In the genomic region with DNA sequence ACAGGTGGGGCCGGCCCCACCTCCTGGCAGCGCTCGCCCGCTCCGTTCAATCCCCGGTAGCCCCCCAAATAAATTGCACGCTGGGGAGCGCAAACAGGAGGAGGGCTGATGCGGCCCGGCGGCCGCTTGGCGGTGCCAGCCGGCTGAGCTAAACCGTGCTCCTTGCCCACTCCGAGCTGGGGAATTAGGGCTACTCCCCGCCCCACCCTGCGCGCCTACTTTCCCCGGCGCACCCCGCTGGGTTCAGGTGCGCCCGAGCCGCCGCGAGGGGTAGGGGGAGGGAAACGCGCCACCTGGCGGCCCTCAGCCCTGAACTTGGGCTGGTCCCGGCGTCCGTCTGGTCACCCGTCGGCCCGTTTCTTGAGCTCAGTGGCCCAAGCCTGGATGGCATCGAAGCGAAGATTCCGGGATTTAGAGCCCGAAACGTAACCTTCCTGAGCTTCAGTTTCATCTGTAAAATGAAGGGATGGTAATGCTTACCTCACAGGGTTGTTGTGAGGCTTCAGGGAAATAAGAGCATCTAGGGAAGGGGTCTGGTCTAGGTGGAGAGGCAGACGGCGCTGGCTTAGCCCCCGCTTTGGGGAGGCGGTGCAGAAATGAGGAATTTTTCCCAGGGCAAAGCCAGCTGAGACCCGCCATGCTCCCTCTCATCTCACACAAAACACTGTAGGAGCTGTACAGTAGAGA, we compare ENCODE assay signal across 2 cellular contexts.
TF ChIP-seq lines count a peak whose summit lies in the region.

No MANE protein-coding gene starts in this region.

TF ChIP-seq in GM12891, 5 proteins besides CTCF, POLR2A, EP300 and RAD21:
- TF ChIP-seq SPI1 (IDR thresholded peaks at IDR 0.05; ENCODE audit: low read depth, low read length) (no peak), TAF1 (IDR thresholded peaks at IDR 0.05; ENCODE audit: low read depth, low read length) (no peak), POLR2AphosphoS5 (IDR thresholded peaks at IDR 0.05; ENCODE audit: low read depth, low read length) (no peak), POU2F2 (IDR thresholded peaks at IDR 0.05; ENCODE audit: low read depth, low read length) (no peak)

TF ChIP-seq in HepG2, 621 proteins besides CTCF, POLR2A, EP300 and RAD21 (continues in another document):
- TF ChIP-seq, protein P1, sequence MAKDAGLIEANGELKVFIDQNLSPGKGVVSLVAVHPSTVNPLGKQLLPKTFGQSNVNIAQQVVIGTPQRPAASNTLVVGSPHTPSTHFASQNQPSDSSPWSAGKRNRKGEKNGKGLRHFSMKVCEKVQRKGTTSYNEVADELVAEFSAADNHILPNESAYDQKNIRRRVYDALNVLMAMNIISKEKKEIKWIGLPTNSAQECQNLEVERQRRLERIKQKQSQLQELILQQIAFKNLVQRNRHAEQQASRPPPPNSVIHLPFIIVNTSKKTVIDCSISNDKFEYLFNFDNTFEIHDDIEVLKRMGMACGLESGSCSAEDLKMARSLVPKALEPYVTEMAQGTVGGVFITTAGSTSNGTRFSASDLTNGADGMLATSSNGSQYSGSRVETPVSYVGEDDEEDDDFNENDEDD (CRISPR knock-in tag; IDR thresholded peaks at IDR 0.05; ENCODE audit: borderline replicate concordance): no peak
- TF ChIP-seq ZZZ3 (CRISPR knock-in tag; IDR thresholded peaks at IDR 0.05; ENCODE audit: borderline replicate concordance) (no peak), HNRNPLL (IDR thresholded peaks at IDR 0.05; ENCODE audit: low read depth, low read length, poor library complexity, severe bottlenecking) (peak; percentile 59), ZNF737 (CRISPR knock-in tag; IDR thresholded peaks at IDR 0.05; ENCODE audit: borderline replicate concordance) (no peak), ZNF879 (CRISPR knock-in tag; IDR thresholded peaks at IDR 0.05) (no peak), MEIS2 (CRISPR knock-in tag; IDR thresholded peaks at IDR 0.05) (no peak), ZNF44 (CRISPR knock-in tag; IDR thresholded peaks at IDR 0.05) (peak; percentile 45; the same call in 1 of the 2 replicates), FLYWCH1 (CRISPR knock-in tag; IDR thresholded peaks at IDR 0.05) (no peak), RELA (CRISPR knock-in tag; IDR thresholded peaks at IDR 0.05) (0 out of 2 replicates have a peak, but pooled peaks have one; percentile 26), RFXANK (CRISPR knock-in tag; IDR thresholded peaks at IDR 0.05) (no peak), ZNF234 (CRISPR knock-in tag; conservative IDR thresholded peaks at IDR 0.05) (no peak), ZBTB1 (CRISPR knock-in tag; IDR thresholded peaks at IDR 0.05; ENCODE audit: borderline replicate concordance) (no peak), ZNF547 (CRISPR knock-in tag; IDR thresholded peaks at IDR 0.05) (no peak), ZNF260 (CRISPR knock-in tag; IDR thresholded peaks at IDR 0.05; ENCODE audit: borderline replicate concordance, low read depth) (no peak), ZNF549 (CRISPR knock-in tag; IDR thresholded peaks at IDR 0.05) (no peak), ZNF329 (CRISPR knock-in tag; IDR thresholded peaks at IDR 0.05; ENCODE audit: low read depth) (no peak), MAFG (CRISPR knock-in tag; IDR thresholded peaks at IDR 0.05) (no peak), MATR3 (CRISPR knock-in tag; IDR thresholded peaks at IDR 0.05) (no peak), MAFF (IDR thresholded peaks at IDR 0.05; ENCODE audit: low read depth, low read length) (no peak), TBX3 (IDR thresholded peaks at IDR 0.05; ENCODE audit: borderline replicate concordance) (no peak), SRY (CRISPR knock-in tag; IDR thresholded peaks at IDR 0.05) (no peak), ZNF484 (CRISPR knock-in tag; IDR thresholded peaks at IDR 0.05; ENCODE audit: borderline replicate concordance, low read depth) (no peak), ZNF550 (CRISPR knock-in tag; IDR thresholded peaks at IDR 0.05; ENCODE audit: borderline replicate concordance) (no peak), ZNF20 (CRISPR knock-in tag; IDR thresholded peaks at IDR 0.05) (no peak), ISL2 (CRISPR knock-in tag; IDR thresholded peaks at IDR 0.05) (peak; percentile 66; the same call in 1 of the 2 replicates), FOXA1 (IDR thresholded peaks at IDR 0.05) (no peak), FOXA1 (CRISPR knock-in tag; IDR thresholded peaks at IDR 0.05) (no peak), ZNF577 (CRISPR knock-in tag; IDR thresholded peaks at IDR 0.05; ENCODE audit: borderline replicate concordance, low read depth) (no peak), RFXAP (CRISPR knock-in tag; IDR thresholded peaks at IDR 0.05; ENCODE audit: borderline replicate concordance) (0 out of 2 replicates have a peak, but pooled peaks have one; percentile 63), ZNF773 (CRISPR knock-in tag; IDR thresholded peaks at IDR 0.05; ENCODE audit: borderline replicate concordance) (0 out of 2 replicates have a peak, but pooled peaks have one; percentile 50), KDM2A (CRISPR knock-in tag; IDR thresholded peaks at IDR 0.05; ENCODE audit: borderline replicate concordance, low read depth) (peak; percentile 81), THAP11 (CRISPR knock-in tag; IDR thresholded peaks at IDR 0.05) (0 out of 2 replicates have a peak, but pooled peaks have one; percentile 17), MIXL1 (CRISPR knock-in tag; IDR thresholded peaks at IDR 0.05) (no peak), SAP130 (CRISPR knock-in tag; IDR thresholded peaks at IDR 0.05; ENCODE audit: low read depth) (peak; percentile 59), EZH2 (conservative IDR thresholded peaks at IDR 0.05; ENCODE audit: low read depth, low read length) (no peak), HNRNPL (IDR thresholded peaks at IDR 0.05; ENCODE audit: low read depth, low read length) (peak; percentile 63; the same call in 1 of the 2 replicates), ZNF598 (CRISPR knock-in tag; IDR thresholded peaks at IDR 0.05; ENCODE audit: borderline replicate concordance) (no peak), NBN (conservative IDR thresholded peaks at IDR 0.05) (no peak), HNF4A (CRISPR knock-in tag; IDR thresholded peaks at IDR 0.05) (peak; percentile 10; the same call in 1 of the 2 replicates), SALL1 (CRISPR knock-in tag; IDR thresholded peaks at IDR 0.05) (no peak; the same call in 1 of the 2 replicates), SOX5 (CRISPR knock-in tag; IDR thresholded peaks at IDR 0.05; ENCODE audit: borderline replicate concordance) (no peak), JUND (CRISPR knock-in tag; IDR thresholded peaks at IDR 0.05) (no peak), GATA4 (IDR thresholded peaks at IDR 0.05; ENCODE audit: borderline replicate concordance, low read depth) (no peak), ZNF761 (CRISPR knock-in tag; conservative IDR thresholded peaks at IDR 0.05) (no peak), CREB1 (IDR thresholded peaks at IDR 0.05) (no peak), CREB1 (CRISPR knock-in tag; IDR thresholded peaks at IDR 0.05) (no peak), ZNF570 (CRISPR knock-in tag; IDR thresholded peaks at IDR 0.05; ENCODE audit: borderline replicate concordance) (no peak), ZNF136 (CRISPR knock-in tag; IDR thresholded peaks at IDR 0.05; ENCODE audit: low read depth) (no peak)
- TF ChIP-seq, protein P2, sequence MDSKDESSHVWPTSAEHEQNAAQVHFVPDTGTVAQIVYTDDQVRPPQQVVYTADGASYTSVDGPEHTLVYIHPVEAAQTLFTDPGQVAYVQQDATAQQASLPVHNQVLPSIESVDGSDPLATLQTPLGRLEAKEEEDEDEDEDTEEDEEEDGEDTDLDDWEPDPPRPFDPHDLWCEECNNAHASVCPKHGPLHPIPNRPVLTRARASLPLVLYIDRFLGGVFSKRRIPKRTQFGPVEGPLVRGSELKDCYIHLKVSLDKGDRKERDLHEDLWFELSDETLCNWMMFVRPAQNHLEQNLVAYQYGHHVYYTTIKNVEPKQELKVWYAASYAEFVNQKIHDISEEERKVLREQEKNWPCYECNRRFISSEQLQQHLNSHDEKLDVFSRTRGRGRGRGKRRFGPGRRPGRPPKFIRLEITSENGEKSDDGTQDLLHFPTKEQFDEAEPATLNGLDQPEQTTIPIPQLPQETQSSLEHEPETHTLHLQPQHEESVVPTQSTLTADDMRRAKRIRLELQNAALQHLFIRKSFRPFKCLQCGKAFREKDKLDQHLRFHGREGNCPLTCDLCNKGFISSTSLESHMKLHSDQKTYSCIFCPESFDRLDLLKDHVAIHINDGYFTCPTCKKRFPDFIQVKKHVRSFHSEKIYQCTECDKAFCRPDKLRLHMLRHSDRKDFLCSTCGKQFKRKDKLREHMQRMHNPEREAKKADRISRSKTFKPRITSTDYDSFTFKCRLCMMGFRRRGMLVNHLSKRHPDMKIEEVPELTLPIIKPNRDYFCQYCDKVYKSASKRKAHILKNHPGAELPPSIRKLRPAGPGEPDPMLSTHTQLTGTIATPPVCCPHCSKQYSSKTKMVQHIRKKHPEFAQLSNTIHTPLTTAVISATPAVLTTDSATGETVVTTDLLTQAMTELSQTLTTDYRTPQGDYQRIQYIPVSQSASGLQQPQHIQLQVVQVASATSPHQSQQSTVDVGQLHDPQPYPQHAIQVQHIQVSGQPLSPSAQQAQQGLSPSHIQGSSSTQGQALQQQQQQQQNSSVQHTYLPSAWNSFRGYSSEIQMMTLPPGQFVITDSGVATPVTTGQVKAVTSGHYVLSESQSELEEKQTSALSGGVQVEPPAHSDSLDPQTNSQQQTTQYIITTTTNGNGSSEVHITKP (CRISPR knock-in tag; IDR thresholded peaks at IDR 0.05; ENCODE audit: low read depth): no peak
- TF ChIP-seq, protein P3, sequence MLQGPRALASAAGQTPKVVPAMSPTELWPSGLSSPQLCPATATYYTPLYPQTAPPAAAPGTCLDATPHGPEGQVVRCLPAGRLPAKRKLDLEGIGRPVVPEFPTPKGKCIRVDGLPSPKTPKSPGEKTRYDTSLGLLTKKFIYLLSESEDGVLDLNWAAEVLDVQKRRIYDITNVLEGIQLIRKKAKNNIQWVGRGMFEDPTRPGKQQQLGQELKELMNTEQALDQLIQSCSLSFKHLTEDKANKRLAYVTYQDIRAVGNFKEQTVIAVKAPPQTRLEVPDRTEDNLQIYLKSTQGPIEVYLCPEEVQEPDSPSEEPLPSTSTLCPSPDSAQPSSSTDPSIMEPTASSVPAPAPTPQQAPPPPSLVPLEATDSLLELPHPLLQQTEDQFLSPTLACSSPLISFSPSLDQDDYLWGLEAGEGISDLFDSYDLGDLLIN (CRISPR knock-in tag; IDR thresholded peaks at IDR 0.05; ENCODE audit: borderline replicate concordance): no peak
- TF ChIP-seq, protein P4, sequence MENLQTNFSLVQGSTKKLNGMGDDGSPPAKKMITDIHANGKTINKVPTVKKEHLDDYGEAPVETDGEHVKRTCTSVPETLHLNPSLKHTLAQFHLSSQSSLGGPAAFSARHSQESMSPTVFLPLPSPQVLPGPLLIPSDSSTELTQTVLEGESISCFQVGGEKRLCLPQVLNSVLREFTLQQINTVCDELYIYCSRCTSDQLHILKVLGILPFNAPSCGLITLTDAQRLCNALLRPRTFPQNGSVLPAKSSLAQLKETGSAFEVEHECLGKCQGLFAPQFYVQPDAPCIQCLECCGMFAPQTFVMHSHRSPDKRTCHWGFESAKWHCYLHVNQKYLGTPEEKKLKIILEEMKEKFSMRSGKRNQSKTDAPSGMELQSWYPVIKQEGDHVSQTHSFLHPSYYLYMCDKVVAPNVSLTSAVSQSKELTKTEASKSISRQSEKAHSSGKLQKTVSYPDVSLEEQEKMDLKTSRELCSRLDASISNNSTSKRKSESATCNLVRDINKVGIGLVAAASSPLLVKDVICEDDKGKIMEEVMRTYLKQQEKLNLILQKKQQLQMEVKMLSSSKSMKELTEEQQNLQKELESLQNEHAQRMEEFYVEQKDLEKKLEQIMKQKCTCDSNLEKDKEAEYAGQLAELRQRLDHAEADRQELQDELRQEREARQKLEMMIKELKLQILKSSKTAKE (CRISPR knock-in tag; IDR thresholded peaks at IDR 0.05; ENCODE audit: borderline replicate concordance): no peak; the same call in 1 of the 2 replicates
- TF ChIP-seq, protein P5, sequence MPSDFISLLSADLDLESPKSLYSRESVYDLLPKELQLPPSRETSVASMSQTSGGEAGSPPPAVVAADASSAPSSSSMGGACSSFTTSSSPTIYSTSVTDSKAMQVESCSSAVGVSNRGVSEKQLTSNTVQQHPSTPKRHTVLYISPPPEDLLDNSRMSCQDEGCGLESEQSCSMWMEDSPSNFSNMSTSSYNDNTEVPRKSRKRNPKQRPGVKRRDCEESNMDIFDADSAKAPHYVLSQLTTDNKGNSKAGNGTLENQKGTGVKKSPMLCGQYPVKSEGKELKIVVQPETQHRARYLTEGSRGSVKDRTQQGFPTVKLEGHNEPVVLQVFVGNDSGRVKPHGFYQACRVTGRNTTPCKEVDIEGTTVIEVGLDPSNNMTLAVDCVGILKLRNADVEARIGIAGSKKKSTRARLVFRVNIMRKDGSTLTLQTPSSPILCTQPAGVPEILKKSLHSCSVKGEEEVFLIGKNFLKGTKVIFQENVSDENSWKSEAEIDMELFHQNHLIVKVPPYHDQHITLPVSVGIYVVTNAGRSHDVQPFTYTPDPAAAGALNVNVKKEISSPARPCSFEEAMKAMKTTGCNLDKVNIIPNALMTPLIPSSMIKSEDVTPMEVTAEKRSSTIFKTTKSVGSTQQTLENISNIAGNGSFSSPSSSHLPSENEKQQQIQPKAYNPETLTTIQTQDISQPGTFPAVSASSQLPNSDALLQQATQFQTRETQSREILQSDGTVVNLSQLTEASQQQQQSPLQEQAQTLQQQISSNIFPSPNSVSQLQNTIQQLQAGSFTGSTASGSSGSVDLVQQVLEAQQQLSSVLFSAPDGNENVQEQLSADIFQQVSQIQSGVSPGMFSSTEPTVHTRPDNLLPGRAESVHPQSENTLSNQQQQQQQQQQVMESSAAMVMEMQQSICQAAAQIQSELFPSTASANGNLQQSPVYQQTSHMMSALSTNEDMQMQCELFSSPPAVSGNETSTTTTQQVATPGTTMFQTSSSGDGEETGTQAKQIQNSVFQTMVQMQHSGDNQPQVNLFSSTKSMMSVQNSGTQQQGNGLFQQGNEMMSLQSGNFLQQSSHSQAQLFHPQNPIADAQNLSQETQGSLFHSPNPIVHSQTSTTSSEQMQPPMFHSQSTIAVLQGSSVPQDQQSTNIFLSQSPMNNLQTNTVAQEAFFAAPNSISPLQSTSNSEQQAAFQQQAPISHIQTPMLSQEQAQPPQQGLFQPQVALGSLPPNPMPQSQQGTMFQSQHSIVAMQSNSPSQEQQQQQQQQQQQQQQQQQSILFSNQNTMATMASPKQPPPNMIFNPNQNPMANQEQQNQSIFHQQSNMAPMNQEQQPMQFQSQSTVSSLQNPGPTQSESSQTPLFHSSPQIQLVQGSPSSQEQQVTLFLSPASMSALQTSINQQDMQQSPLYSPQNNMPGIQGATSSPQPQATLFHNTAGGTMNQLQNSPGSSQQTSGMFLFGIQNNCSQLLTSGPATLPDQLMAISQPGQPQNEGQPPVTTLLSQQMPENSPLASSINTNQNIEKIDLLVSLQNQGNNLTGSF (CRISPR knock-in tag; IDR thresholded peaks at IDR 0.05): no peak
- TF ChIP-seq, protein P6, sequence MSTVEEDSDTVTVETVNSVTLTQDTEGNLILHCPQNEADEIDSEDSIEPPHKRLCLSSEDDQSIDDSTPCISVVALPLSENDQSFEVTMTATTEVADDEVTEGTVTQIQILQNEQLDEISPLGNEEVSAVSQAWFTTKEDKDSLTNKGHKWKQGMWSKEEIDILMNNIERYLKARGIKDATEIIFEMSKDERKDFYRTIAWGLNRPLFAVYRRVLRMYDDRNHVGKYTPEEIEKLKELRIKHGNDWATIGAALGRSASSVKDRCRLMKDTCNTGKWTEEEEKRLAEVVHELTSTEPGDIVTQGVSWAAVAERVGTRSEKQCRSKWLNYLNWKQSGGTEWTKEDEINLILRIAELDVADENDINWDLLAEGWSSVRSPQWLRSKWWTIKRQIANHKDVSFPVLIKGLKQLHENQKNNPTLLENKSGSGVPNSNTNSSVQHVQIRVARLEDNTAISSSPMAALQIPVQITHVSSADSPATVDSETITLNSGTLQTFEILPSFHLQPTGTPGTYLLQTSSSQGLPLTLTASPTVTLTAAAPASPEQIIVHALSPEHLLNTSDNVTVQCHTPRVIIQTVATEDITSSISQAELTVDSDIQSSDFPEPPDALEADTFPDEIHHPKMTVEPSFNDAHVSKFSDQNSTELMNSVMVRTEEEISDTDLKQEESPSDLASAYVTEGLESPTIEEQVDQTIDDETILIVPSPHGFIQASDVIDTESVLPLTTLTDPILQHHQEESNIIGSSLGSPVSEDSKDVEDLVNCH (CRISPR knock-in tag; IDR thresholded peaks at IDR 0.05): no peak
